Comparison of ENCODE assay signal across 8 cellular contexts in the genomic region with DNA sequence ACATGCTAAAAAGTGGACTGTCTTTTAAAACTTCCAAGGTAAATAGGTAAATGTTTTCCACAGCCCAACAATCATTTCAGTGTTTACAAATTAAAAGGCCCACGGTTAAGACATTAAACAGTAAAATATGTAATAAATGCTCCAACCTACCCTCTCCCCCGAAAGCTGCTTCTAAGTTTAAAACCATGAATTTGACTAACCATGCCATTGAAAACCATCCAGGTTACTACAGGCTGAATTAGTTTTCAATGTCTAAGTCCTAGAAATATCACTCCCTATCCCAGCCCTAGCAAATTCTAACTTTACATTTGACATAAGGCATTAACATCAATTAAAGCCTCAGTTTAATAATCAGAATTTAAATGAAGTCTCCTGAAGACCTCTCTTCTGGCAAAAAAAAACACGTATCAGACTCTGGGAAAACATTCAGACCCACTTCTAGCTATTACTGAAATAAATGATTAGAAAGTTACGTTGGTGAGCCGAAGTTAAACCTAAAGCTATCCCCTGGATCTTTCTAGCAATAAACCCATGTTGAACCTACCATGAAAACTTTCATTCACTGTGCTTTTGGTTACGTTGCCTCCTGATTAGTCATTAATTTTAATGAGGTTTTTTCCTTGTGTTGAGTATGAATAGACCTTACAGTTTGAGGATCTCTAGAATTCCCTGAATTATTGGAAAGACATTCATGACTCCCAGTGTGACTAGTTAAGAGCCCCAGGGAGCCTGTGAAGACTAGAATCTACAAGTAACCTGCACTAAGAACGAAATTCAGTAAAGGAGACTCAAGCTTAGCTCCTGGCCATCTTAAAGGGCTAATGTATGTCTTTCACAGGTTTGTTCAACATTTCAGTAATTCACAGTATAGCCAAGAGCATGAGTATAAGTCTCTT. TPM values are rescaled to one million over a fixed set of nuclear protein-coding genes. Genes with fewer than 3 reads are reported as not detected.
DNase-seq lines count a peak whose midpoint lies in the region; ATAC-seq and TF ChIP-seq lines count a peak whose summit lies in the region.

No MANE protein-coding gene starts in this region.

- TF ChIP-seq CTCF in neutrophil (IDR thresholded peaks at IDR 0.05) = no peak

- intact Hi-C loops in sciatic nerve (cut with DNase I) = no loop called here

- ATAC-seq in sciatic nerve = no peak

- no peak overlapping the region for H3K4me3 ChIP-seq in neutrophil (ENCODE audit: low read depth in 1 of 2, low read length in 1 of 2)

- H3K36me3 ChIP-seq in neutrophil = peaks cover 61% of the 10 kb centered on the region

- peak; percentile 38 to 45 for DNase-seq in NCI-H446 (lab: John Stamatoyannopoulos, UW)
- DNase-seq in NCI-H446 treated with DMSO at 0.1 percent for 48 hours (lab: John Stamatoyannopoulos, UW) = no peak
- peak; percentile 69 for DNase-seq in NAMALWA (ENCODE audit: low spot score)
- DNase-seq in central memory CD4-positive, alpha-beta T cell = peak; percentile 13
- no peak for DNase-seq in medulla oblongata (ENCODE audit: extremely low spot score)
- no peak for DNase-seq in C1 segment of cervical spinal cord (lab: John Stamatoyannopoulos, UW)
- DNase-seq in sciatic nerve (ENCODE audit: low spot score) = no peak

- peaks cover 35 to 37% of the 10 kb centered on the region in 2 experiments for H3K4me1 ChIP-seq in neutrophil (ENCODE audit: control insufficient read depth in 1 of 2, insufficient read depth in 1 of 2, low read depth in 1 of 2, low read length in 1 of 2)

- peak overlapping the region; percentile 83 for H3K27ac ChIP-seq in neutrophil

- H3K9me3 ChIP-seq in neutrophil = peaks cover 9% of the 10 kb centered on the region

- no peaks in the 10 kb centered on the region for H3K27me3 ChIP-seq in neutrophil

RNA-seq across cellular contexts. Expression of a gene that starts 1.7 kb away (rescaled TPM):
- 19.4 TPM for total RNA-seq in sciatic nerve

RNA-seq across cellular contexts. Expression of a gene that starts 7.5 kb away (rescaled TPM):
- total RNA-seq in sciatic nerve = 667 TPM

RNA-seq across cellular contexts. Expression of a gene that starts 8.2 kb away (rescaled TPM):
- total RNA-seq in sciatic nerve = 72.0 TPM

RNA-seq across cellular contexts. Expression of a gene that starts 49.6 kb away (rescaled TPM):
- total RNA-seq in sciatic nerve = 13.5 TPM

Comparison
In these comparisons a context has a peak if more than half of its experiments do, and no peak if none do; other contexts are left out.
1. DNase-seq: peak in NCI-H446 (2 of 2), NAMALWA (single experiment) and central memory CD4-positive, alpha-beta T cell (single experiment); none in NCI-H446 treated with DMSO at 0.1 percent for 48 hours (single experiment), medulla oblongata (single experiment), C1 segment of cervical spinal cord (0 of 14) and sciatic nerve (single experiment).